8 cellular contexts compared by ENCODE assay signal in the genomic region with DNA sequence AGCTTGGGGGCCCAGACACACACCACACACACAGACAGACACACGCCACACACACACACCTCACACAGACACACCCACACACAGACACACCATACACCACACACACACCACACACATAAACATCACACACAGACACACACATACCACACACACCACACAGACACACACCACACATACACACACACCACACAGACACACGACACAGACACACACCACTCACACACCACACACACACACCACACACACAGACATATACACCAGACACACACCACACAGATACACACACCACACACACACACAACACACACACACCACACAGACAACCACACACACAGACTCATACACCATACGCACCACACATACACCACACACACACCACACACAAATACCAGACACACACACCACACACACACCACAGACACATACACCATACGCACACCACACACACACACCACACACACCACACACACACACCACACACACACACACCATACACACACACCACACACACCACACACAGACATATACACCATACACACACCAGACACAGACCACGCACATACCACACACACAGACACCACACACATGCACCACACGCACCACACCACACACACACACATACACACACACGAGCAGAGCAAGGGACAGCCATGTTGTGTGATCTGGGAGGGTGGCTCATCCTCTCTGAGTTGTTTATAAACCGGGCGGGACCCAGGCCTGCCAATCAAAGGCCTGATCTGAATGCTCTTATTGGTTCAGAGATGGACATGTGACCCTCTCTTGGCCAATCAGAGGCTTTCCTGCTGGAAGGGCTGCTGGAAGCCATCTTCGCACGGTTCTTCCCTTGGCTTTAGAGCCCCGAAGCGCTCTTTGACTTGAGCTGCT.
A peak's percentile ranks its signal among the peaks of the same experiment; 100 is the strongest.
DNase-seq lines count a peak whose midpoint lies in the region; ATAC-seq, FAIRE-seq and TF ChIP-seq lines count a peak whose summit lies in the region.

No MANE protein-coding gene starts in this region.

- H2AFZ ChIP-seq in HCT116 (ENCODE audit: low read depth, low read length, poor library complexity, severe bottlenecking) (no peak overlapping the region), H1 (ENCODE audit: low read length) (no peak overlapping the region)

- peak; percentile 94 to 98 for DNase-seq in Caco-2
- peak; percentile 98 for DNase-seq in HCT116 (ENCODE audit: low read depth, low spot score)
- DNase-seq in T-cell: peak in 15 of 34 experiments; percentile 12 to 80 (median 41)
- DNase-seq in H1 (ENCODE audit: low read depth in 1 of 2, low spot score in 2 of 2): peak in 1 of 2 experiments; percentile 50
- peak; percentile 25 to 37 for DNase-seq in stimulated activated CD8-positive, alpha-beta memory T cell treated with anti-CD3 and anti-CD28 coated beads, Interleukin-15, amount 100 ng/mL, for 48 hours (ENCODE audit: low read depth in 2 of 2)
- DNase-seq in posterior vena cava (ENCODE audit: low spot score): no peak
- no peak for DNase-seq in NCI-H1105 (lab: John Stamatoyannopoulos, UW)
- DNase-seq in Right ventricle myocardium inferior (ENCODE audit: missing footprints): no peak

- ATAC-seq in HCT116 (peak; percentile 74), T-cell (replicated peaks in 1 of 4) (peak in 2 of 4 experiments; percentile 14 to 85), Right ventricle myocardium inferior (no peak)

- H2BK12ac ChIP-seq in H1 (ENCODE audit: low read depth, low read length): peak overlapping the region; percentile 55; the same call in 1 of the 2 replicates

- H3K9me3 Mint-ChIP-seq in Caco-2 (ENCODE audit: unreplicated experiment) (no peaks in the 10 kb centered on the region), T-cell (no peaks in the 10 kb centered on the region)

- H3K23ac ChIP-seq in H1 (ENCODE audit: insufficient read length): no peak overlapping the region

- no TSS peak for BruUV-seq in Caco-2 (replicated peaks; lab: Mats Ljungman, UMichigan)
- BruUV-seq in HCT116 (replicated peaks; lab: Mats Ljungman, UMichigan): TSS peak; percentile 93

- peaks cover 12% of the 10 kb centered on the region for H3K36me3 Mint-ChIP-seq in Caco-2 (ENCODE audit: insufficient read depth, unreplicated experiment)
- no peaks in the 10 kb centered on the region for H3K36me3 Mint-ChIP-seq in T-cell

- H3K56ac ChIP-seq in H1 (replicated peaks; ENCODE audit: insufficient read length, low read depth, low read length): peak overlapping the region; percentile 99

- no peak overlapping the region for H3K18ac ChIP-seq in H1 (ENCODE audit: extremely low read depth, low read length)

- intact Hi-C loops in Caco-2 (cut with micrococcal nuclease; ENCODE audit: unreplicated experiment): loop anchor here (1.0 to 10.0 kb wide), 2 partner anchors 125 to 736 kb away; no protein-coding TSS in a partner anchor
- intact Hi-C loops in HCT116 (cut with micrococcal nuclease): loop anchor here (2.0 to 5.0 kb wide), 4 partner anchors 337 to 1081 kb away; a partner anchor contains a TSS
- intact Hi-C loops in posterior vena cava (cut with DNase I): loop anchor here (5.0 to 10.0 kb wide), 3 partner anchors 222 to 985 kb away; no protein-coding TSS in a partner anchor
- intact Hi-C loops in Right ventricle myocardium inferior (cut with DNase I): loop anchor here (2.0 to 10.0 kb wide), 4 partner anchors 221 to 1085 kb away; a partner anchor contains a TSS

- H4K8ac ChIP-seq in H1 (ENCODE audit: extremely low read depth, insufficient read depth, low read length): no peak overlapping the region

- no peak for FAIRE-seq in H1 (lab: Jason Lieb, UNC)

- H3K9ac ChIP-seq in HCT116 (ENCODE audit: low read length): peak overlapping the region; percentile 83
- peak overlapping the region in 1 of 4 experiments; percentile 34; a peak in 1 of 7 replicates for H3K9ac ChIP-seq in H1 (replicated peaks in 1 of 4; ENCODE audit: extremely low read depth in 1 of 4, low read depth in 3 of 4, low read length in 3 of 4)

- no peak for TF ChIP-seq EP300 in H1 (IDR thresholded peaks at IDR 0.05; ENCODE audit: borderline replicate concordance in 1 of 2, low read depth in 2 of 2, low read length in 2 of 2)

- CTCF ChIA-PET in Caco-2 (lab: Charles Lee) (interaction anchor here (1.1 kb wide), 1 partner anchor 48 kb away, joined by 3 read pairs; no protein-coding TSS in a partner anchor), HCT116 (lab: Charles Lee) (interaction anchor here (1.1 to 3.3 kb wide), 2 partner anchors 1082 to 1102 kb away, joined by 3 to 25 read pairs; no protein-coding TSS in a partner anchor), T-cell (lab: Charles Lee) (no interaction called here), H1 (lab: Charles Lee; ENCODE audit: partially characterized antibody) (interaction anchor here (3.9 kb wide), 1 partner anchor 18 kb away, joined by 14 read pairs; no protein-coding TSS in a partner anchor)

- no peaks in the 10 kb centered on the region for H3K79me1 ChIP-seq in H1 (ENCODE audit: low read depth, low read length)

- H3K36me3 ChIP-seq in Caco-2 (ENCODE audit: control insufficient read depth, insufficient read depth, low read length): no peaks in the 10 kb centered on the region
- H3K36me3 ChIP-seq in HCT116 (ENCODE audit: control insufficient read depth in 1 of 2, insufficient read depth in 2 of 2, low read length in 2 of 2): no peaks in the 10 kb centered on the region
- no peaks in the 10 kb centered on the region for H3K36me3 ChIP-seq in H1 (ENCODE audit: control insufficient read depth in 2 of 4, insufficient read depth in 4 of 4, low read length in 3 of 4)

- peak overlapping the region; percentile 91 for H3K4ac ChIP-seq in H1 (replicated peaks; ENCODE audit: insufficient read length, low read depth, low read length)

- no peak overlapping the region for H3K14ac ChIP-seq in H1 (ENCODE audit: insufficient read length)

- TF ChIP-seq RAD21 in HCT116 (IDR thresholded peaks at IDR 0.05; ENCODE audit: low read depth) (no peak), H1 (IDR thresholded peaks at IDR 0.05 in 1 of 2, conservative IDR thresholded peaks at IDR 0.05 in 1 of 2; ENCODE audit: low read depth in 2 of 2, low read length in 2 of 2) (no peak)

- H2BK20ac ChIP-seq in H1 (ENCODE audit: low read length): peak overlapping the region; percentile 53; the same call in 1 of the 2 replicates

- 92% methylated on average over 13 of the region's 13 CpGs; no CpG with 5 or more reads in 1 of the 2 experiments for WGBS in H1 (ENCODE audit: extremely low coverage in 1 of 2, insufficient coverage in 1 of 2, insufficient read length in 1 of 2, insufficient replicate concordance in 2 of 2, low coverage in 1 of 2, low lambda C conversion rate in 2 of 2, missing lambda C conversion rate in 1 of 2), 2 experiments

- H3K4me2 ChIP-seq in HCT116 (ENCODE audit: low read length) (peak overlapping the region; percentile 92), H1 (ENCODE audit: insufficient read depth in 1 of 2, low read depth in 2 of 2, low read length in 2 of 2) (no peak overlapping the region; a peak in 1 of 4 replicates)

- H3K27ac Mint-ChIP-seq in Caco-2 (ENCODE audit: unreplicated experiment) (peak overlapping the region; percentile 86), T-cell (peak overlapping the region in 1 of 2 donors; percentile 12)

- H3K27me3 Mint-ChIP-seq in Caco-2 (ENCODE audit: insufficient read depth, unreplicated experiment): no peaks in the 10 kb centered on the region
- H3K27me3 Mint-ChIP-seq in T-cell: peaks cover 35 to 41% of the 10 kb centered on the region in 2 donors

- peak overlapping the region; percentile 99 for H2BK15ac ChIP-seq in H1 (ENCODE audit: low read length)

- peak overlapping the region; percentile 82 for H3K27ac ChIP-seq in HCT116 (ENCODE audit: low read depth, low read length)
- no peak overlapping the region for H3K27ac ChIP-seq in H1 (ENCODE audit: low read depth, low read length)

- H4K20me1 ChIP-seq in HCT116 (ENCODE audit: insufficient read depth): no peaks in the 10 kb centered on the region
- peaks cover 0 to 8% of the 10 kb centered on the region in 2 experiments for H4K20me1 ChIP-seq in H1 (replicated peaks in 1 of 2; ENCODE audit: control insufficient read depth in 1 of 2, insufficient read depth in 2 of 2, low read length in 2 of 2)

- TF ChIP-seq POLR2A in HCT116 (IDR thresholded peaks at IDR 0.05; ENCODE audit: borderline replicate concordance, extremely low read depth, insufficient read depth, insufficient read length) (peak; percentile 97), H1 (IDR thresholded peaks at IDR 0.05; ENCODE audit: control extremely low read depth in 1 of 2, low read depth in 2 of 2, low read length in 2 of 2) (no peak)

- H3K9me3 ChIP-seq in Caco-2: no peaks in the 10 kb centered on the region
- no peaks in the 10 kb centered on the region for H3K9me3 ChIP-seq in HCT116 (ENCODE audit: control insufficient read depth in 1 of 2, insufficient read depth in 1 of 2, low read depth in 1 of 2, low read length in 2 of 2)
- H3K9me3 ChIP-seq in H1 (ENCODE audit: insufficient read depth in 2 of 2, low read depth in 1 of 2, low read length in 1 of 2): no peaks in the 10 kb centered on the region

- H4K5ac ChIP-seq in H1 (ENCODE audit: insufficient read length, low read depth, low read length): peak overlapping the region; percentile 26

- TF ChIP-seq CTCF in Caco-2 (IDR thresholded peaks at IDR 0.05; ENCODE audit: insufficient read depth in 1 of 2, low read depth in 1 of 2, low read length in 1 of 2, severe bottlenecking in 1 of 2, unreplicated experiment in 1 of 2) (no peak), HCT116 (IDR thresholded peaks at IDR 0.05 in 2 of 3, conservative IDR thresholded peaks at IDR 0.05 in 1 of 3; ENCODE audit: borderline replicate concordance in 1 of 3, insufficient read depth in 1 of 3, low read depth in 2 of 3, low read length in 2 of 3) (no peak), H1 (IDR thresholded peaks at IDR 0.05; ENCODE audit: control extremely low read depth in 1 of 3, insufficient read depth in 1 of 3, low read depth in 1 of 3, low read length in 3 of 3) (no peak)

- no peaks in the 10 kb centered on the region; the same call in 1 of the 2 replicates for H3K79me2 ChIP-seq in HCT116 (ENCODE audit: insufficient read depth, low read length)
- no peaks in the 10 kb centered on the region for H3K79me2 ChIP-seq in H1 (ENCODE audit: control insufficient read depth in 1 of 2, insufficient read depth in 2 of 2, low read length in 2 of 2)

- POLR2A ChIA-PET in Caco-2 (lab: Charles Lee) (no interaction called here), HCT116 (lab: Charles Lee) (interaction anchor here (1.0 to 2.8 kb wide), 3 partner anchors 9 to 169 kb away, joined by 3 to 12 read pairs (median 4); a partner anchor contains a TSS), T-cell (lab: Charles Lee) (no interaction called here), H1 (lab: Charles Lee; ENCODE audit: partially characterized antibody) (interaction anchor here (0.6 to 1.3 kb wide), 2 partner anchors 22 to 132 kb away, joined by 3 read pairs; no protein-coding TSS in a partner anchor)

- RAD21 ChIA-PET in HCT116 (lab: Charles Lee; ENCODE audit: low non-redundant PET in 1 of 2, low total read pairs in 2 of 2, uncharacterized antibody in 2 of 2, unreplicated experiment in 2 of 2): interaction anchor here in 1 of 2 experiments (0.6 kb wide), 1 partner anchor 618 kb away, joined by 4 read pairs; no protein-coding TSS in a partner anchor

- H3K23me2 ChIP-seq in H1 (ENCODE audit: low read depth, low read length): peaks cover 11% of the 10 kb centered on the region; the same call in 1 of the 2 replicates

- peak overlapping the region; percentile 97 for H4K91ac ChIP-seq in H1 (replicated peaks; ENCODE audit: insufficient read length, low read length)

- peak overlapping the region; percentile 61 for H2AK5ac ChIP-seq in H1 (ENCODE audit: low read depth, low read length)

- peak overlapping the region; percentile 43 for H2BK120ac ChIP-seq in H1 (replicated peaks; ENCODE audit: low read depth, low read length)

- H3K4me3 Mint-ChIP-seq in Caco-2 (ENCODE audit: unreplicated experiment) (peak overlapping the region; percentile 71), T-cell (peak overlapping the region; percentile 5 to 87 (median 22))

- H3K27me3 ChIP-seq in Caco-2 (replicated peaks; ENCODE audit: control insufficient read depth, insufficient read depth, low read length) (no peaks in the 10 kb centered on the region), HCT116 (ENCODE audit: insufficient read depth, low read length) (no peaks in the 10 kb centered on the region), H1 (replicated peaks in 1 of 4; ENCODE audit: control insufficient read depth in 3 of 4, extremely low read depth in 1 of 4, insufficient read depth in 3 of 4, low read length in 3 of 4) (peaks cover 0 to 13% (median 7%) of the 10 kb centered on the region in 4 experiments; a peak in 5 of 7 replicates)

- no peaks in the 10 kb centered on the region for H3K9me2 ChIP-seq in HCT116 (ENCODE audit: insufficient read depth)

- H2BK5ac ChIP-seq in H1 (ENCODE audit: low read depth, low read length): peak overlapping the region; percentile 62; the same call in 1 of the 2 replicates

- peak overlapping the region; percentile 78 for H3K4me3 ChIP-seq in Caco-2 (ENCODE audit: low read depth, low read length)
- peak overlapping the region; percentile 79 to 81 for H3K4me3 ChIP-seq in HCT116 (replicated peaks in 1 of 2; ENCODE audit: low read depth in 1 of 2, low read length in 2 of 2)
- no peak overlapping the region for H3K4me3 ChIP-seq in H1 (ENCODE audit: extremely low read depth in 1 of 4, insufficient read depth in 2 of 4, low read depth in 3 of 4, low read length in 4 of 4)

- H3K4me1 ChIP-seq in Caco-2 (peaks cover 15% of the 10 kb centered on the region), HCT116 (ENCODE audit: control insufficient read depth in 1 of 2, insufficient read depth in 2 of 2, low read length in 2 of 2) (peaks cover 17 to 54% of the 10 kb centered on the region in 2 experiments), H1 (replicated peaks in 1 of 4; ENCODE audit: control insufficient read depth in 3 of 4, insufficient read depth in 4 of 4, low read length in 3 of 4) (peaks cover 0 to 2% (median 0%) of the 10 kb centered on the region in 4 experiments; a peak in 2 of 7 replicates)

- H3K4me1 Mint-ChIP-seq in Caco-2 (ENCODE audit: low read depth, unreplicated experiment) (peaks cover 10% of the 10 kb centered on the region), T-cell (peaks cover 10 to 18% (median 12%) of the 10 kb centered on the region in 3 donors)

Comparison
In these comparisons a context has a peak if more than half of its experiments do, and no peak if none do; other contexts are left out.
1. DNase-seq: peak in Caco-2 (2 of 2), HCT116 (single experiment) and stimulated activated CD8-positive, alpha-beta memory T cell treated with anti-CD3 and anti-CD28 coated beads, Interleukin-15, amount 100 ng/mL, for 48 hours (2 of 2); none in posterior vena cava (single experiment), NCI-H1105 (single experiment) and Right ventricle myocardium inferior (single experiment).
2. H3K4me3 ChIP-seq: peak in Caco-2 (single experiment) and HCT116 (2 of 2); none in H1 (0 of 4).
3. CTCF ChIA-PET loops: an anchor here in Caco-2 (1.1 kb wide), HCT116 (1.1 to 3.3 kb wide) and H1 (3.9 kb wide); none called in T-cell.
4. POLR2A ChIA-PET loops: an anchor here in HCT116 (1.0 to 2.8 kb wide) and H1 (0.6 to 1.3 kb wide); none called in Caco-2 and T-cell.